ENCODE assay signal across 8 cellular contexts in genomic region chr17:1648582-1649115, GRCh38. TPM values are rescaled to one million over a fixed set of nuclear protein-coding genes. Genes with fewer than 3 reads are reported as not detected.
DNase-seq lines count a peak whose midpoint lies in the region; ATAC-seq and FAIRE-seq lines count a peak whose summit lies in the region.

No MANE protein-coding gene starts in this region.

- DNase-seq in ELR (ENCODE audit: low read depth), result peak; percentile 93
- DNase-seq in LHCN-M2 (ENCODE audit: low read depth), result peak; percentile 91
- peak; percentile 85 for DNase-seq in SW480 (ENCODE audit: low spot score)
- peak; percentile 90 for DNase-seq in amniotic epithelial cell (ENCODE audit: low read depth)
- peak; percentile 99 for DNase-seq in left ventricle myocardium superior
- peak; percentile 96 for DNase-seq in putamen (ENCODE audit: low spot score)
- DNase-seq in urothelium cell line (ENCODE audit: low spot score), result peak; percentile 86

- ATAC-seq in GM21737 (IDR thresholded peaks at IDR 0.05; ENCODE audit: unreplicated experiment) (peak; percentile 54), left ventricle myocardium superior (peak; percentile 63)

- intact Hi-C loops in left ventricle myocardium superior (cut with micrococcal nuclease), result no loop called here

- no peak for FAIRE-seq in urothelium cell line (lab: Jason Lieb, UNC)

RNA-seq across cellular contexts. Expression of gene RILP, which starts 1.0 kb away (rescaled TPM):
- 4.2 and 9.8 TPM in 2 replicates for total RNA-seq in LHCN-M2 (2014; rRNA removed)
- polyA plus RNA-seq in LHCN-M2 (2012), result 6.1 TPM
- 81.4 TPM for total RNA-seq in left ventricle myocardium superior

RNA-seq across cellular contexts. Expression of gene SCARF1, which starts 3.1 kb away (rescaled TPM):
- 0.11 TPM in 1 of 2 replicates, not detected in the other for total RNA-seq in LHCN-M2 (2014; rRNA removed)
- polyA plus RNA-seq in LHCN-M2 (2012), result 0.04 TPM
- 13.1 TPM for total RNA-seq in left ventricle myocardium superior

RNA-seq across cellular contexts. Expression of gene SLC43A2, which starts 20.0 kb away (rescaled TPM):
- total RNA-seq in LHCN-M2 (2014; rRNA removed) (1.9 and 3.7 TPM in 2 replicates), left ventricle myocardium superior (3.1 TPM)
- polyA plus RNA-seq in LHCN-M2 (2012), result 3.5 TPM

RNA-seq across cellular contexts. Expression of gene PRPF8, which starts 36.0 kb away (rescaled TPM):
- 82.9 and 108 TPM in 2 replicates for total RNA-seq in LHCN-M2 (2014; rRNA removed)
- polyA plus RNA-seq in LHCN-M2 (2012), result 163 TPM
- 135 TPM for total RNA-seq in left ventricle myocardium superior

Comparison
In these comparisons a context has a peak if more than half of its experiments do, and no peak if none do; other contexts are left out.
1. Peak in every context shown above with its lines: DNase-seq and ATAC-seq.
2. RNA of gene SCARF1, which starts 3.1 kb away (total RNA-seq): 13.1 TPM in left ventricle myocardium superior (single experiment); 0.11 TPM in LHCN-M2; every median in the first group is over 10 times any median in the second.